ENCODE assay signal across 33 cellular contexts in the genomic region with DNA sequence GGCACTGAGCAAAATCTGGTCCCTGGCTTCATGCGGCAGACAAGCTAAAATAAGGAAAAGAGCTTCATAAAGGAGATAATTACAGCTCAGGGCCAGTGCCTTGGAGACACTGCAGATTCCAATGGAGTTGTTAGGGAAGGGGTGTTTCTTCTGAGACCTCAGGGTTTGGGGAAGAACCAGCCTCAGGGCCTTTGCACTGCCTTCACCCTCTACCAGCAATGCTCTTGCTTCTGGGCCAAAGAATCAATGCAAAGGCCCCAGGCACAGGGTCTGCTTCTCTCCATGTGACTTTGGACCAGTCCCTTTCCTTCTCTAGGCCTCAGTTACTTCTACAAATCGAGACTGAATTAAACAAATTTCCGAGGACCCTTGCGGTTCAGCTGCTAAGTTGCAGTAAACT. TPM values are rescaled to one million over a fixed set of nuclear protein-coding genes. Genes with fewer than 3 reads are reported as not detected.
"Had no signal": no experiment of that assay in that cellular context is flagged by ENCODE, and none has a peak within 500 bp of the region (broad histone marks: within the 10 kb centered on the region; RNA-seq: fewer than 3 reads in every experiment).

No MANE protein-coding gene starts in this region.

- H3K4me3 Mint-ChIP-seq: activated naive CD4-positive, alpha-beta T cell treated with anti-CD3 and anti-CD28 coated beads for 36 hours; activated naive CD8-positive, alpha-beta T cell treated with anti-CD3 and anti-CD28 coated beads for 36 hours; immature natural killer cell; naive B cell; nephron progenitor cell; stimulated activated effector memory CD8-positive, alpha-beta T cell treated with anti-CD3 and anti-CD28 coated beads, Interleukin-12 subunit alpha, Interleukin-12 subunit beta, amount 100 ng/mL, for 72 hours; T-helper 1 cell treated with Interleukin-12 subunit alpha and Interleukin-12 subunit beta and Interleukin-4 antibody, amounts not matched to agents 30 μg/mL and 1 μg/mL, for 36 hours had no signal

- H3K36me3 ChIP-seq: adrenal gland, neutrophil, right lobe of liver, upper lobe of left lung, WERI-Rb-1 had no signal

- H3K27me3 Mint-ChIP-seq: progenitor cell of endocrine pancreas had no signal

- H3K27ac ChIP-seq: adrenal gland, body of pancreas, neutrophil, right lobe of liver, upper lobe of left lung, WERI-Rb-1 had no signal

- H3K4me1 Mint-ChIP-seq: activated naive CD8-positive, alpha-beta T cell treated with anti-CD3 and anti-CD28 coated beads for 36 hours; immature natural killer cell; naive B cell; stimulated activated effector memory CD8-positive, alpha-beta T cell treated with anti-CD3 and anti-CD28 coated beads, Interleukin-12 subunit alpha, Interleukin-12 subunit beta, amount 100 ng/mL, for 72 hours had no signal

- H3K4me1 ChIP-seq: adrenal gland, body of pancreas, right lobe of liver, upper lobe of left lung had no signal

- H3K4me3 ChIP-seq: adrenal gland, body of pancreas, right lobe of liver, upper lobe of left lung had no signal

- H3K27me3 ChIP-seq: adrenal gland, body of pancreas, neutrophil, right lobe of liver, upper lobe of left lung had no signal

- H3K36me3 Mint-ChIP-seq: activated naive CD8-positive, alpha-beta T cell treated with anti-CD3 and anti-CD28 coated beads for 36 hours; immature natural killer cell; naive B cell; stimulated activated effector memory CD8-positive, alpha-beta T cell treated with anti-CD3 and anti-CD28 coated beads, Interleukin-12 subunit alpha, Interleukin-12 subunit beta, amount 100 ng/mL, for 72 hours had no signal

- H3K9me3 Mint-ChIP-seq: activated naive CD4-positive, alpha-beta T cell treated with anti-CD3 and anti-CD28 coated beads for 36 hours; activated naive CD8-positive, alpha-beta T cell treated with anti-CD3 and anti-CD28 coated beads for 36 hours; immature natural killer cell; naive B cell; nephron progenitor cell; stimulated activated effector memory CD8-positive, alpha-beta T cell treated with anti-CD3 and anti-CD28 coated beads, Interleukin-12 subunit alpha, Interleukin-12 subunit beta, amount 100 ng/mL, for 72 hours; T-helper 1 cell treated with Interleukin-12 subunit alpha and Interleukin-12 subunit beta and Interleukin-4 antibody, amounts not matched to agents 30 μg/mL and 1 μg/mL, for 36 hours had no signal

- DNase-seq: activated CD4-positive, alpha-beta T cell treated with anti-CD3 and anti-CD28 coated beads for 48 hours; activated CD4-positive, alpha-beta T cell treated with anti-CD3 and anti-CD28 coated beads, Interleukin-2, amount 50 U/mL, for 48 hours; activated CD8-positive, alpha-beta memory T cell treated with anti-CD3 and anti-CD28 coated beads for 24 hours; activated effector memory CD4-positive, alpha-beta T cell treated with anti-CD3 and anti-CD28 coated beads, Interleukin-2, amount 50 U/mL, for 16 hours; activated naive CD4-positive, alpha-beta T cell treated with anti-CD3 and anti-CD28 coated beads for 36 hours; activated naive CD8-positive, alpha-beta T cell treated with anti-CD3 and anti-CD28 coated beads for 36 hours; adrenal gland; body of pancreas; effector CD8-positive, alpha-beta T cell; erythroblast; foreskin fibroblast; head of caudate nucleus; hypothalamus; immature natural killer cell; kidney; left colon; mammary epithelial cell; naive B cell; nephron progenitor cell; right lobe of liver; stimulated activated CD4-positive, alpha-beta T cell treated with anti-CD3 and anti-CD28 coated beads, Interleukin-4, amount 100 ng/mL, for 24 hours; T-helper 9 cell; upper lobe of left lung; WERI-Rb-1 had no signal

- H3K9me3 ChIP-seq: adrenal gland, body of pancreas, neutrophil, right lobe of liver, upper lobe of left lung had no signal

- ATAC-seq: activated CD4-positive, CD25-positive, alpha-beta regulatory T cell treated with anti-CD3 and anti-CD28 coated beads, Interleukin-2, amount 50 U/mL, for 24 hours; body of pancreas; right lobe of liver; stimulated activated effector memory CD8-positive, alpha-beta T cell treated with anti-CD3 and anti-CD28 coated beads, Interleukin-12 subunit alpha, Interleukin-12 subunit beta, amount 100 ng/mL, for 72 hours had no signal

- H3K27ac Mint-ChIP-seq: activated naive CD4-positive, alpha-beta T cell treated with anti-CD3 and anti-CD28 coated beads for 36 hours; activated naive CD8-positive, alpha-beta T cell treated with anti-CD3 and anti-CD28 coated beads for 36 hours; immature natural killer cell; naive B cell; nephron progenitor cell; stimulated activated effector memory CD8-positive, alpha-beta T cell treated with anti-CD3 and anti-CD28 coated beads, Interleukin-12 subunit alpha, Interleukin-12 subunit beta, amount 100 ng/mL, for 72 hours; T-helper 1 cell treated with Interleukin-12 subunit alpha and Interleukin-12 subunit beta and Interleukin-4 antibody, amounts not matched to agents 30 μg/mL and 1 μg/mL, for 36 hours had no signal

RNA-seq across cellular contexts. Expression of a gene that starts 40.0 kb away (rescaled TPM):
- total RNA-seq: activated naive CD4-positive, alpha-beta T cell treated with anti-CD3 and anti-CD28 coated beads for 36 hours; activated naive CD8-positive, alpha-beta T cell treated with anti-CD3 and anti-CD28 coated beads for 36 hours; adrenal gland; aorta; body of pancreas; mammary epithelial cell; osteocyte; skeletal muscle tissue; temporal lobe had no signal
